ENCODE assay signal across 22 cellular contexts in the genomic region with DNA sequence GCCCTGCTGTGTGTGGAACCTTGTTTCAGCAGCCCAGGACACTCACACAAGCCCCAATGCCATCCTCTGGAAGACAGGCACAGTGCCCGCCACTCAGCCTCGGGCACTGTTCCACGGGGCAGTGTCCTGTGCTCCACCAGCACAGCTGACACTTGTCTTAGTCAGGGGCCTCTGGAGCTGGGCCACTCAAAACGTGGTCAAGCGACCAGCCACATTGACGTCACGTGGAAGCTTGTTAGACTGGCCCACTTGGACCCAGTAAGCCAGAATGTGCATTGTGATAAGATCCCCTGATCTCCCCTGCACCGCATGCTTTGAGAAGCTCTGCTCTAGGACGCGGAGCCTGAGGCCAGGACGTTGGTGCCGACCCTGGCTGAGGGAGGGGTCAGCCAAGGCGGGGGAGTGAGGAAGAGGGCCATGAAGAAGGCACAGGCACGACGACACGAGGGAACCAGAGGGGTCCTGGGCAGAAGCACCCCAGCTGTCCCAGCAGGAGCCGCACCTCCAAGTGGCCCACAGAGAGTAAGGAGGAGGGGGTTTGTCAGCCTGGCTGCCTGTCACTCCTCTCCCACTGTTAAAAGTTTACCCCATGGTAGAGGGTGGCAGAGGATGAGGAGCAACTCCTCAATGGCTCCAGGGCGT.
DNase-seq lines count a peak whose midpoint lies in the region; ATAC-seq, FAIRE-seq and TF ChIP-seq lines count a peak whose summit lies in the region.
"Had no signal": no experiment of that assay in that cellular context is flagged by ENCODE, and none has a peak within 500 bp of the region (broad histone marks: within the 10 kb centered on the region; RNA-seq: fewer than 3 reads in every experiment).

No MANE protein-coding gene starts in this region.

- TF ChIP-seq CTCF in GM13976 (IDR thresholded peaks at IDR 0.05; ENCODE audit: borderline replicate concordance, control extremely low read depth, extremely low read depth, insufficient read depth, missing control alignments) (no peak), H1 (IDR thresholded peaks at IDR 0.05; ENCODE audit: control extremely low read depth in 1 of 3, insufficient read depth in 1 of 3, low read depth in 1 of 3, low read length in 3 of 3) (no peak)
- TF ChIP-seq CTCF in CD8-positive, alpha-beta T cell (IDR thresholded peaks at IDR 0.05) = no peak

- H3K23ac ChIP-seq in H1 (ENCODE audit: insufficient read length) = no peak overlapping the region

- no peak for FAIRE-seq in H1 (lab: Jason Lieb, UNC)
- FAIRE-seq: astrocyte had no signal

- no peak overlapping the region for H2BK20ac ChIP-seq in H1 (ENCODE audit: low read length)

- in situ Hi-C loops in GM13976 (cut with MboI; ENCODE audit: low sequenced_read_pairs, unreplicated experiment) = no loop called here

- no peaks in the 10 kb centered on the region for H3K23me2 ChIP-seq in H1 (ENCODE audit: low read depth, low read length)

- H3K4me1 Mint-ChIP-seq in activated CD4-positive, alpha-beta T cell treated with anti-CD3 and anti-CD28 coated beads for 36 hours = peaks cover 27% of the 10 kb centered on the region
- no peaks in the 10 kb centered on the region for H3K4me1 Mint-ChIP-seq in CD8-positive, alpha-beta T cell (ENCODE audit: low read depth)
- H3K4me1 Mint-ChIP-seq: naive thymus-derived CD8-positive, alpha-beta T cell; WTC11 had no signal

- H4K91ac ChIP-seq in H1 (replicated peaks; ENCODE audit: insufficient read length, low read length) = no peak overlapping the region

- POLR2A ChIA-PET in activated CD4-positive, alpha-beta T cell treated with anti-CD3 and anti-CD28 coated beads for 36 hours (lab: Charles Lee) = no interaction called here
- POLR2A ChIA-PET in H1 (lab: Charles Lee; ENCODE audit: partially characterized antibody) = no interaction called here
- POLR2A ChIA-PET in CD8-positive, alpha-beta T cell (lab: Charles Lee) = no interaction called here

- H2BK5ac ChIP-seq in H1 (ENCODE audit: low read depth, low read length) = no peak overlapping the region

- no peaks in the 10 kb centered on the region; a peak in 1 of 7 replicates for H3K4me1 ChIP-seq in H1 (replicated peaks in 1 of 4; ENCODE audit: control insufficient read depth in 3 of 4, insufficient read depth in 4 of 4, low read length in 3 of 4)
- H3K4me1 ChIP-seq in CD8-positive, alpha-beta T cell (ENCODE audit: insufficient read depth, low read length) = no peaks in the 10 kb centered on the region
- H3K4me1 ChIP-seq: stomach, transverse colon had no signal

- no peak for DNase-seq in activated CD4-positive, alpha-beta T cell treated with anti-CD3 and anti-CD28 coated beads for 36 hours
- DNase-seq in activated CD4-positive, alpha-beta T cell treated with anti-CD3 and anti-CD28 coated beads for 1 hour = no peak
- DNase-seq in GM13976 (ENCODE audit: low spot score) (peak; percentile 28), H1 (ENCODE audit: low read depth in 1 of 2, low spot score in 2 of 2) (no peak), posterior vena cava (ENCODE audit: low spot score) (peak; percentile 68), H4 (ENCODE audit: low spot score) (no peak)
- no peak for DNase-seq in CD8-positive, alpha-beta T cell
- DNase-seq: 8988T; DMS 273 treated with DMSO at 0.1 percent for 48 hours; effector CD4-positive, alpha-beta T cell; left colon; naive thymus-derived CD8-positive, alpha-beta T cell; NCI-H1417 treated with DMSO at 0.1 percent for 48 hours; ovary; stomach; transverse colon had no signal

- no peak overlapping the region for H4K5ac ChIP-seq in H1 (ENCODE audit: insufficient read length, low read depth, low read length)

- H2BK120ac ChIP-seq in H1 (replicated peaks; ENCODE audit: low read depth, low read length) = no peak overlapping the region

- no peak overlapping the region for H2AK5ac ChIP-seq in H1 (ENCODE audit: low read depth, low read length)

- no peak overlapping the region for H3K4ac ChIP-seq in H1 (replicated peaks; ENCODE audit: insufficient read length, low read depth, low read length)

- H2BK12ac ChIP-seq in H1 (ENCODE audit: low read depth, low read length) = peak overlapping the region; percentile 18; the same call in 1 of the 2 replicates

- H3K4me3 ChIP-seq in H1 (ENCODE audit: extremely low read depth in 1 of 4, insufficient read depth in 2 of 4, low read depth in 3 of 4, low read length in 4 of 4) = no peak overlapping the region
- no peak overlapping the region for H3K4me3 ChIP-seq in CD8-positive, alpha-beta T cell (ENCODE audit: low read depth, low read length)
- H3K4me3 ChIP-seq: ovary, stomach, transverse colon had no signal

- H3K9ac ChIP-seq in H1 (replicated peaks in 1 of 4; ENCODE audit: extremely low read depth in 1 of 4, low read depth in 3 of 4, low read length in 3 of 4) = no peak overlapping the region

- H3K56ac ChIP-seq in H1 (replicated peaks; ENCODE audit: insufficient read length, low read depth, low read length) = peak overlapping the region; percentile 18

- peaks cover 15% of the 10 kb centered on the region for H3K9me3 Mint-ChIP-seq in activated CD4-positive, alpha-beta T cell treated with anti-CD3 and anti-CD28 coated beads for 36 hours (ENCODE audit: low read depth)
- peaks cover 14% of the 10 kb centered on the region for H3K9me3 Mint-ChIP-seq in CD8-positive, alpha-beta T cell

- intact Hi-C loops in activated CD4-positive, alpha-beta T cell treated with anti-CD3 and anti-CD28 coated beads for 36 hours (cut with DNase I, micrococcal nuclease) = loop anchor here (2.0 to 5.0 kb wide), 6 partner anchors 97 to 497 kb away; a partner anchor contains a TSS
- intact Hi-C loops in posterior vena cava (cut with DNase I) = no loop called here
- intact Hi-C loops in CD8-positive, alpha-beta T cell (cut with DNase I, micrococcal nuclease) = no loop called here

- no peaks in the 10 kb centered on the region for H3K79me2 ChIP-seq in H1 (ENCODE audit: control insufficient read depth in 1 of 2, insufficient read depth in 2 of 2, low read length in 2 of 2)

- WGBS in H1 (ENCODE audit: extremely low coverage in 1 of 2, insufficient coverage in 1 of 2, insufficient read length in 1 of 2, insufficient replicate concordance in 2 of 2, low coverage in 1 of 2, low lambda C conversion rate in 2 of 2, missing lambda C conversion rate in 1 of 2), 2 experiments = 88% methylated on average over 18 of the region's 18 CpGs; no CpG with 5 or more reads in 1 of the 2 experiments

- H3K4me2 ChIP-seq in H1 (ENCODE audit: insufficient read depth in 1 of 2, low read depth in 2 of 2, low read length in 2 of 2) = no peak overlapping the region

- H3K4me3 Mint-ChIP-seq in activated CD4-positive, alpha-beta T cell treated with anti-CD3 and anti-CD28 coated beads for 36 hours = no peak overlapping the region
- H3K4me3 Mint-ChIP-seq in CD8-positive, alpha-beta T cell = no peak overlapping the region
- H3K4me3 Mint-ChIP-seq: CD4-positive, CD25-positive, alpha-beta regulatory T cell; central memory CD8-positive, alpha-beta T cell; mesothelial cell of epicardium; naive thymus-derived CD8-positive, alpha-beta T cell; WTC11 had no signal

- H4K8ac ChIP-seq in H1 (ENCODE audit: extremely low read depth, insufficient read depth, low read length) = no peak overlapping the region

- peaks cover 5% of the 10 kb centered on the region in 2 experiments; a peak in 3 of 4 replicates for H3K9me3 ChIP-seq in H1 (ENCODE audit: insufficient read depth in 2 of 2, low read depth in 1 of 2, low read length in 1 of 2)
- peaks cover 4% of the 10 kb centered on the region for H3K9me3 ChIP-seq in CD8-positive, alpha-beta T cell (ENCODE audit: low read length)
- H3K9me3 ChIP-seq: ovary had no signal

- no peaks in the 10 kb centered on the region for H3K27me3 ChIP-seq in H1 (replicated peaks in 1 of 4; ENCODE audit: control insufficient read depth in 3 of 4, extremely low read depth in 1 of 4, insufficient read depth in 3 of 4, low read length in 3 of 4)
- H3K27me3 ChIP-seq in CD8-positive, alpha-beta T cell (ENCODE audit: insufficient read depth, low read length) = no peaks in the 10 kb centered on the region
- H3K27me3 ChIP-seq: ovary, transverse colon had no signal

- TF ChIP-seq RAD21 in H1 (IDR thresholded peaks at IDR 0.05 in 1 of 2, conservative IDR thresholded peaks at IDR 0.05 in 1 of 2; ENCODE audit: low read depth in 2 of 2, low read length in 2 of 2) = no peak

- H3K14ac ChIP-seq in H1 (ENCODE audit: insufficient read length) = no peak overlapping the region

- H2AFZ ChIP-seq in H1 (ENCODE audit: low read length) = no peak overlapping the region

- H3K27me3 Mint-ChIP-seq in activated CD4-positive, alpha-beta T cell treated with anti-CD3 and anti-CD28 coated beads for 36 hours = peaks cover 43% of the 10 kb centered on the region
- peaks cover 23% of the 10 kb centered on the region for H3K27me3 Mint-ChIP-seq in CD8-positive, alpha-beta T cell (ENCODE audit: low read depth)

- no peaks in the 10 kb centered on the region for H4K20me1 ChIP-seq in H1 (replicated peaks in 1 of 2; ENCODE audit: control insufficient read depth in 1 of 2, insufficient read depth in 2 of 2, low read length in 2 of 2)

- CTCF ChIA-PET in activated CD4-positive, alpha-beta T cell treated with anti-CD3 and anti-CD28 coated beads for 36 hours (lab: Charles Lee) = no interaction called here
- CTCF ChIA-PET in H1 (lab: Charles Lee; ENCODE audit: partially characterized antibody) = no interaction called here
- CTCF ChIA-PET in CD8-positive, alpha-beta T cell (lab: Charles Lee) = no interaction called here

- H3K27ac ChIP-seq in H1 (ENCODE audit: low read depth, low read length) = no peak overlapping the region
- no peak overlapping the region for H3K27ac ChIP-seq in CD8-positive, alpha-beta T cell (ENCODE audit: low read depth, low read length)
- H3K27ac ChIP-seq: ovary, stomach, transverse colon had no signal

- peak overlapping the region; percentile 53; the same call in 1 of the 2 replicates for H2BK15ac ChIP-seq in H1 (ENCODE audit: low read length)

- TF ChIP-seq POLR2A in H1 (IDR thresholded peaks at IDR 0.05; ENCODE audit: control extremely low read depth in 1 of 2, low read depth in 2 of 2, low read length in 2 of 2) = no peak

- no peaks in the 10 kb centered on the region for H3K79me1 ChIP-seq in H1 (ENCODE audit: low read depth, low read length)

- ATAC-seq in activated CD4-positive, alpha-beta T cell treated with anti-CD3 and anti-CD28 coated beads for 36 hours = no peak
- ATAC-seq in GM18909 (IDR thresholded peaks at IDR 0.05; ENCODE audit: poor library complexity, unreplicated experiment) = no peak
- no peak for ATAC-seq in CD8-positive, alpha-beta T cell
- ATAC-seq: left colon; naive thymus-derived CD8-positive, alpha-beta T cell; WTC11 had no signal

- peaks cover 6% of the 10 kb centered on the region for H3K36me3 Mint-ChIP-seq in activated CD4-positive, alpha-beta T cell treated with anti-CD3 and anti-CD28 coated beads for 36 hours (ENCODE audit: low read depth)
- no peaks in the 10 kb centered on the region for H3K36me3 Mint-ChIP-seq in CD8-positive, alpha-beta T cell
- H3K36me3 Mint-ChIP-seq: CD4-positive, CD25-positive, alpha-beta regulatory T cell had no signal

- no peaks in the 10 kb centered on the region for H3K36me3 ChIP-seq in H1 (ENCODE audit: control insufficient read depth in 2 of 4, insufficient read depth in 4 of 4, low read length in 3 of 4)
- H3K36me3 ChIP-seq in CD8-positive, alpha-beta T cell (ENCODE audit: insufficient read depth, low read length) = no peaks in the 10 kb centered on the region
- H3K36me3 ChIP-seq: ovary, stomach, transverse colon had no signal

- no peak overlapping the region for H3K18ac ChIP-seq in H1 (ENCODE audit: extremely low read depth, low read length)

- peak overlapping the region; percentile 40 for H3K27ac Mint-ChIP-seq in activated CD4-positive, alpha-beta T cell treated with anti-CD3 and anti-CD28 coated beads for 36 hours
- no peak overlapping the region for H3K27ac Mint-ChIP-seq in CD8-positive, alpha-beta T cell
- H3K27ac Mint-ChIP-seq: CD4-positive, CD25-positive, alpha-beta regulatory T cell; mesothelial cell of epicardium; naive thymus-derived CD8-positive, alpha-beta T cell; WTC11 had no signal

- TF ChIP-seq EP300 in H1 (IDR thresholded peaks at IDR 0.05; ENCODE audit: borderline replicate concordance in 1 of 2, low read depth in 2 of 2, low read length in 2 of 2) = no peak

Comparison
In these comparisons a context has a peak if more than half of its experiments do, and no peak if none do; other contexts are left out.
1. DNase-seq: peak in GM13976 (single experiment) and posterior vena cava (single experiment); none in activated CD4-positive, alpha-beta T cell treated with anti-CD3 and anti-CD28 coated beads for 36 hours (single experiment), activated CD4-positive, alpha-beta T cell treated with anti-CD3 and anti-CD28 coated beads for 1 hour (single experiment), H1 (0 of 2), H4 (single experiment) and CD8-positive, alpha-beta T cell (0 of 7).
2. intact Hi-C loops: an anchor here in activated CD4-positive, alpha-beta T cell treated with anti-CD3 and anti-CD28 coated beads for 36 hours (2.0 to 5.0 kb wide); none called in posterior vena cava and CD8-positive, alpha-beta T cell.